21 cellular contexts compared by ENCODE assay signal in the genomic region with DNA sequence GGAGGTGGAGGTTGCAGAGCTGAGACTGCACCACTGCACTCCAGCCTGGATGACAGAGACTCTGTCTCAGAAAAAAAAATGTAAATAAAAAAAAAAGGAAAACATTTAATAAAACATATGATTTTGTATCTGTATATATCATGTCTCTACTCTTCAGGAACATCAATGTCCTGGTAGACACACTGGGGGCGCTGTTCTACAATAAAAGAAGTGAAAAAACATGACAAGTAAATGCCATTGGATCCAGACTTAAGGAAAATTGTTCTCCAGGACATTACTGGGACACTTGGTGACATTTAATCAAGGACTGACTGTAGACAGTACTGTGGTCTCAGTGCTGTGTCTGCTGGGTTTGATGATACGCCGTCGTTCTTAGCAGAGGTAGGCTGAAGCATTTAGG. TPM values are rescaled to one million over a fixed set of nuclear protein-coding genes. Genes with fewer than 3 reads are reported as not detected.
DNase-seq lines count a peak whose midpoint lies in the region; ATAC-seq, FAIRE-seq and TF ChIP-seq lines count a peak whose summit lies in the region.
"Had no signal": no experiment of that assay in that cellular context is flagged by ENCODE, and none has a peak within 500 bp of the region (broad histone marks: within the 10 kb centered on the region; RNA-seq: fewer than 3 reads in every experiment).

No MANE protein-coding gene starts in this region.

- DNase-seq in SIG-M5 treated with dmso at 0.1 percent for 504 hours (lab: John Stamatoyannopoulos, UW; ENCODE audit: unreplicated experiment): peak; percentile 24
- DNase-seq in SIG-M5 (lab: John Stamatoyannopoulos, UW): no peak
- no peak for DNase-seq in HTR-8/SVneo (ENCODE audit: insufficient read length, low spot score)
- no peak for DNase-seq in WTC11 (ENCODE audit: low spot score)
- no peak for DNase-seq in right lobe of liver
- no peak for DNase-seq in left lobe of liver (ENCODE audit: low spot score)
- DNase-seq in medulla oblongata (ENCODE audit: extremely low spot score): no peak
- DNase-seq: activated naive CD4-positive, alpha-beta T cell treated with anti-CD3 and anti-CD28 coated beads for 36 hours; Calu3; effector memory CD4-positive, alpha-beta T cell; H7; midbrain; NCI-H2081; ovary; spleen; stimulated activated naive CD8-positive, alpha-beta T cell treated with anti-CD3 and anti-CD28 coated beads, Interleukin-15, Interleukin-2, amounts not matched to agents 100 U/mL and 50 U/mL, for 24 hours had no signal

- peaks cover 21% of the 10 kb centered on the region for H3K27me3 Mint-ChIP-seq in WTC11 (ENCODE audit: low read depth)

- H3K4me3 Mint-ChIP-seq in WTC11: no peak overlapping the region
- H3K4me3 Mint-ChIP-seq: activated naive CD4-positive, alpha-beta T cell treated with anti-CD3 and anti-CD28 coated beads for 36 hours had no signal

- TF ChIP-seq POLR2A in right lobe of liver (IDR thresholded peaks at IDR 0.05): no peak

- H3K4me3 ChIP-seq in right lobe of liver: no peak overlapping the region
- H3K4me3 ChIP-seq: ovary, SJSA1, spleen, vagina had no signal

- 0 out of 2 replicates have a peak, but pooled peaks have one; percentile 22 for ATAC-seq in WTC11
- ATAC-seq in right lobe of liver: peak in 1 of 4 donors; percentile 34
- ATAC-seq in left lobe of liver: no peak
- ATAC-seq in HG03469 (IDR thresholded peaks at IDR 0.05; ENCODE audit: unreplicated experiment): no peak
- ATAC-seq: stimulated activated naive CD8-positive, alpha-beta T cell treated with anti-CD3 and anti-CD28 coated beads, Interleukin-15, Interleukin-2, amounts not matched to agents 100 U/mL and 50 U/mL, for 24 hours had no signal

- H3K36me3 ChIP-seq in right lobe of liver: no peaks in the 10 kb centered on the region
- H3K36me3 ChIP-seq: ovary, SJSA1, spleen, vagina had no signal

- CTCF ChIA-PET in WTC11 (lab: Charles Lee): interaction anchor here (0.6 to 1.1 kb wide), 2 partner anchors 40 to 290 kb away, joined by 3 read pairs; no protein-coding TSS in a partner anchor

- intact Hi-C loops in right lobe of liver (cut with DNase I): no loop called here

- WGBS in right lobe of liver (ENCODE audit: insufficient coverage, low coverage, low lambda C conversion rate, missing lambda C conversion rate): 96% methylated on average over 3 of the region's 4 CpGs

- no peak overlapping the region for H3K27ac Mint-ChIP-seq in WTC11
- H3K27ac Mint-ChIP-seq: activated naive CD4-positive, alpha-beta T cell treated with anti-CD3 and anti-CD28 coated beads for 36 hours had no signal

- peaks cover 0 to 6% (median 2%) of the 10 kb centered on the region in 4 donors for H3K9me3 ChIP-seq in right lobe of liver
- H3K9me3 ChIP-seq: ovary had no signal

- peaks cover 13% of the 10 kb centered on the region for H3K9me3 Mint-ChIP-seq in WTC11

- POLR2A ChIA-PET in WTC11 (lab: Charles Lee): no interaction called here

- H3K36me3 Mint-ChIP-seq in WTC11: peaks cover 12% of the 10 kb centered on the region

- FAIRE-seq in HTR-8/SVneo (lab: Jason Lieb, UNC): peak; percentile 42
- FAIRE-seq: bronchial epithelial cell, islet of Langerhans had no signal

- H3K27me3 ChIP-seq in right lobe of liver: no peaks in the 10 kb centered on the region
- H3K27me3 ChIP-seq: ovary, SJSA1, vagina had no signal

- TF ChIP-seq CTCF in WTC11 (IDR thresholded peaks at IDR 0.05) (no peak), right lobe of liver (IDR thresholded peaks at IDR 0.05) (peak in 3 of 4 donors; percentile 26 to 46 (median 28))

- H3K27ac ChIP-seq in right lobe of liver: no peak overlapping the region
- H3K27ac ChIP-seq: ovary, SJSA1, spleen, vagina had no signal

- no peaks in the 10 kb centered on the region for H3K4me1 Mint-ChIP-seq in WTC11

- no peaks in the 10 kb centered on the region for H3K4me1 ChIP-seq in right lobe of liver
- H3K4me1 ChIP-seq: SJSA1 had no signal

TF ChIP-seq in WTC11, 78 proteins besides CTCF, POLR2A, EP300 and RAD21:
- TF ChIP-seq, protein P1, sequence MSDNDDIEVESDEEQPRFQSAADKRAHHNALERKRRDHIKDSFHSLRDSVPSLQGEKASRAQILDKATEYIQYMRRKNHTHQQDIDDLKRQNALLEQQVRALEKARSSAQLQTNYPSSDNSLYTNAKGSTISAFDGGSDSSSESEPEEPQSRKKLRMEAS (CRISPR knock-in tag; IDR thresholded peaks at IDR 0.05): no peak
- TF ChIP-seq ELF4 (CRISPR knock-in tag; IDR thresholded peaks at IDR 0.05; ENCODE audit: low read depth) (no peak), TP53 (CRISPR knock-in tag; IDR thresholded peaks at IDR 0.05) (no peak), RORB (CRISPR knock-in tag; IDR thresholded peaks at IDR 0.05) (no peak), KAT7 (CRISPR knock-in tag; IDR thresholded peaks at IDR 0.05; ENCODE audit: borderline replicate concordance) (no peak), TEAD4 (CRISPR knock-in tag; IDR thresholded peaks at IDR 0.05) (no peak), GABPB1 (CRISPR knock-in tag; IDR thresholded peaks at IDR 0.05) (no peak), JUN (CRISPR knock-in tag; IDR thresholded peaks at IDR 0.05) (no peak)
- TF ChIP-seq, protein P2, sequence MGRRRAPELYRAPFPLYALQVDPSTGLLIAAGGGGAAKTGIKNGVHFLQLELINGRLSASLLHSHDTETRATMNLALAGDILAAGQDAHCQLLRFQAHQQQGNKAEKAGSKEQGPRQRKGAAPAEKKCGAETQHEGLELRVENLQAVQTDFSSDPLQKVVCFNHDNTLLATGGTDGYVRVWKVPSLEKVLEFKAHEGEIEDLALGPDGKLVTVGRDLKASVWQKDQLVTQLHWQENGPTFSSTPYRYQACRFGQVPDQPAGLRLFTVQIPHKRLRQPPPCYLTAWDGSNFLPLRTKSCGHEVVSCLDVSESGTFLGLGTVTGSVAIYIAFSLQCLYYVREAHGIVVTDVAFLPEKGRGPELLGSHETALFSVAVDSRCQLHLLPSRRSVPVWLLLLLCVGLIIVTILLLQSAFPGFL (CRISPR knock-in tag; IDR thresholded peaks at IDR 0.05; ENCODE audit: borderline replicate concordance): no peak
- TF ChIP-seq, protein P3, sequence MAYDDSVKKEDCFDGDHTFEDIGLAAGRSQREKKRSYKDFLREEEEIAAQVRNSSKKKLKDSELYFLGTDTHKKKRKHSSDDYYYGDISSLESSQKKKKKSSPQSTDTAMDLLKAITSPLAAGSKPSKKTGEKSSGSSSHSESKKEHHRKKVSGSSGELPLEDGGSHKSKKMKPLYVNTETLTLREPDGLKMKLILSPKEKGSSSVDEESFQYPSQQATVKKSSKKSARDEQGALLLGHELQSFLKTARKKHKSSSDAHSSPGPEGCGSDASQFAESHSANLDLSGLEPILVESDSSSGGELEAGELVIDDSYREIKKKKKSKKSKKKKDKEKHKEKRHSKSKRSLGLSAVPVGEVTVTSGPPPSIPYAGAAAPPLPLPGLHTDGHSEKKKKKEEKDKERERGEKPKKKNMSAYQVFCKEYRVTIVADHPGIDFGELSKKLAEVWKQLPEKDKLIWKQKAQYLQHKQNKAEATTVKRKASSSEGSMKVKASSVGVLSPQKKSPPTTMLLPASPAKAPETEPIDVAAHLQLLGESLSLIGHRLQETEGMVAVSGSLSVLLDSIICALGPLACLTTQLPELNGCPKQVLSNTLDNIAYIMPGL (CRISPR knock-in tag; IDR thresholded peaks at IDR 0.05): no peak
- TF ChIP-seq, protein P4, sequence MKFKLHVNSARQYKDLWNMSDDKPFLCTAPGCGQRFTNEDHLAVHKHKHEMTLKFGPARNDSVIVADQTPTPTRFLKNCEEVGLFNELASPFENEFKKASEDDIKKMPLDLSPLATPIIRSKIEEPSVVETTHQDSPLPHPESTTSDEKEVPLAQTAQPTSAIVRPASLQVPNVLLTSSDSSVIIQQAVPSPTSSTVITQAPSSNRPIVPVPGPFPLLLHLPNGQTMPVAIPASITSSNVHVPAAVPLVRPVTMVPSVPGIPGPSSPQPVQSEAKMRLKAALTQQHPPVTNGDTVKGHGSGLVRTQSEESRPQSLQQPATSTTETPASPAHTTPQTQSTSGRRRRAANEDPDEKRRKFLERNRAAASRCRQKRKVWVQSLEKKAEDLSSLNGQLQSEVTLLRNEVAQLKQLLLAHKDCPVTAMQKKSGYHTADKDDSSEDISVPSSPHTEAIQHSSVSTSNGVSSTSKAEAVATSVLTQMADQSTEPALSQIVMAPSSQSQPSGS (CRISPR knock-in tag; IDR thresholded peaks at IDR 0.05; ENCODE audit: borderline replicate concordance, low read depth): no peak

RNA-seq across cellular contexts. Expression of a gene that starts 15.5 kb away (rescaled TPM):
- total RNA-seq in WTC11 (2021) (134 to 171 TPM (median 147 TPM) in 3 replicates), right lobe of liver (10 to 100 TPM; 45.8 to 78.9 (median 58.0) TPM), left lobe of liver (56.6 TPM)

RNA-seq across cellular contexts. Expression of a gene that starts 50.8 kb away (rescaled TPM):
- total RNA-seq in WTC11 (2021): 34.7 to 36.7 TPM (median 36.4 TPM) in 3 replicates
- 10 to 100 TPM in 5 of 6 experiments, 1 to 10 TPM in 1; 7.5 to 17.7 (median 14.9) TPM for total RNA-seq in right lobe of liver
- total RNA-seq in left lobe of liver: 17.1 TPM

RNA-seq across cellular contexts. Expression of a gene that starts 51.1 kb away (rescaled TPM):
- total RNA-seq in WTC11 (2021) (23.9 to 29.2 TPM (median 24.8 TPM) in 3 replicates), right lobe of liver (10 to 100 TPM in 4 of 6 experiments, 1 to 10 TPM in 2; 6.5 to 11.4 (median 10.9) TPM), left lobe of liver (7.5 TPM)
